Comparison of ENCODE assay signal across 1 cellular context in the genomic region with DNA sequence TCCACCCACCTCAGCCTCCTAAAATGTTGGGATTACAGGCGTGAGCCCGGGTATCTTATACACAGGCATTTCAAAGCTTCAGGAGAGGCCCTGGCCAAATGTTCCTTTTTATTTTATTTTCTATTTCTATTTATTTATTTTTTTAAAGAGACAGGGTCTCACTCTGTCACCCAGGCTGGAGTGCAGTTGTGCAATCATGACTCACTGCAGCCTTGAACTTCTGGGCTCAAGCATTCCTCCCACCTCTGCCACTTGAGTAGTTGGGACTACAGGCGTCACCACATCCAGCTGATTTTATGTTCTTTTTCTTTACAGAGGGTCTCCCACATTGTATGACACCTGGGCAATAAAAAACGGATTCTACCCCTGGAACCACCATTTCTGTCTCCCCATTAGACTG.
TF ChIP-seq lines count a peak whose summit lies in the region.

No MANE protein-coding gene starts in this region.

TF ChIP-seq in HepG2, 621 proteins besides CTCF, POLR2A, EP300 and RAD21 (continued from another document):
- TF ChIP-seq, protein P1, sequence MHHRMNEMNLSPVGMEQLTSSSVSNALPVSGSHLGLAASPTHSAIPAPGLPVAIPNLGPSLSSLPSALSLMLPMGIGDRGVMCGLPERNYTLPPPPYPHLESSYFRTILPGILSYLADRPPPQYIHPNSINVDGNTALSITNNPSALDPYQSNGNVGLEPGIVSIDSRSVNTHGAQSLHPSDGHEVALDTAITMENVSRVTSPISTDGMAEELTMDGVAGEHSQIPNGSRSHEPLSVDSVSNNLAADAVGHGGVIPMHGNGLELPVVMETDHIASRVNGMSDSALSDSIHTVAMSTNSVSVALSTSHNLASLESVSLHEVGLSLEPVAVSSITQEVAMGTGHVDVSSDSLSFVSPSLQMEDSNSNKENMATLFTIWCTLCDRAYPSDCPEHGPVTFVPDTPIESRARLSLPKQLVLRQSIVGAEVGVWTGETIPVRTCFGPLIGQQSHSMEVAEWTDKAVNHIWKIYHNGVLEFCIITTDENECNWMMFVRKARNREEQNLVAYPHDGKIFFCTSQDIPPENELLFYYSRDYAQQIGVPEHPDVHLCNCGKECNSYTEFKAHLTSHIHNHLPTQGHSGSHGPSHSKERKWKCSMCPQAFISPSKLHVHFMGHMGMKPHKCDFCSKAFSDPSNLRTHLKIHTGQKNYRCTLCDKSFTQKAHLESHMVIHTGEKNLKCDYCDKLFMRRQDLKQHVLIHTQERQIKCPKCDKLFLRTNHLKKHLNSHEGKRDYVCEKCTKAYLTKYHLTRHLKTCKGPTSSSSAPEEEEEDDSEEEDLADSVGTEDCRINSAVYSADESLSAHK (CRISPR knock-in tag; IDR thresholded peaks at IDR 0.05; ENCODE audit: borderline replicate concordance) = no peak
- TF ChIP-seq ZNF552 (CRISPR knock-in tag; IDR thresholded peaks at IDR 0.05; ENCODE audit: borderline replicate concordance) = no peak
- no peak for TF ChIP-seq ZFP62 (CRISPR knock-in tag; IDR thresholded peaks at IDR 0.05)
- TF ChIP-seq ZNF501 (CRISPR knock-in tag; IDR thresholded peaks at IDR 0.05) = 0 out of 2 replicates have a peak, but pooled peaks have one; percentile 28
- peak; percentile 39; the same call in 1 of the 2 replicates for TF ChIP-seq SAP130 (CRISPR knock-in tag; IDR thresholded peaks at IDR 0.05; ENCODE audit: low read depth)
- TF ChIP-seq GPN1 (CRISPR knock-in tag; IDR thresholded peaks at IDR 0.05; ENCODE audit: borderline replicate concordance) = no peak
- no peak for TF ChIP-seq MLLT10 (CRISPR knock-in tag; IDR thresholded peaks at IDR 0.05)
- TF ChIP-seq, protein P2, sequence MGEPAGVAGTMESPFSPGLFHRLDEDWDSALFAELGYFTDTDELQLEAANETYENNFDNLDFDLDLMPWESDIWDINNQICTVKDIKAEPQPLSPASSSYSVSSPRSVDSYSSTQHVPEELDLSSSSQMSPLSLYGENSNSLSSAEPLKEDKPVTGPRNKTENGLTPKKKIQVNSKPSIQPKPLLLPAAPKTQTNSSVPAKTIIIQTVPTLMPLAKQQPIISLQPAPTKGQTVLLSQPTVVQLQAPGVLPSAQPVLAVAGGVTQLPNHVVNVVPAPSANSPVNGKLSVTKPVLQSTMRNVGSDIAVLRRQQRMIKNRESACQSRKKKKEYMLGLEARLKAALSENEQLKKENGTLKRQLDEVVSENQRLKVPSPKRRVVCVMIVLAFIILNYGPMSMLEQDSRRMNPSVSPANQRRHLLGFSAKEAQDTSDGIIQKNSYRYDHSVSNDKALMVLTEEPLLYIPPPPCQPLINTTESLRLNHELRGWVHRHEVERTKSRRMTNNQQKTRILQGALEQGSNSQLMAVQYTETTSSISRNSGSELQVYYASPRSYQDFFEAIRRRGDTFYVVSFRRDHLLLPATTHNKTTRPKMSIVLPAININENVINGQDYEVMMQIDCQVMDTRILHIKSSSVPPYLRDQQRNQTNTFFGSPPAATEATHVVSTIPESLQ (CRISPR knock-in tag; conservative IDR thresholded peaks at IDR 0.05) = no peak
- TF ChIP-seq, protein P3, sequence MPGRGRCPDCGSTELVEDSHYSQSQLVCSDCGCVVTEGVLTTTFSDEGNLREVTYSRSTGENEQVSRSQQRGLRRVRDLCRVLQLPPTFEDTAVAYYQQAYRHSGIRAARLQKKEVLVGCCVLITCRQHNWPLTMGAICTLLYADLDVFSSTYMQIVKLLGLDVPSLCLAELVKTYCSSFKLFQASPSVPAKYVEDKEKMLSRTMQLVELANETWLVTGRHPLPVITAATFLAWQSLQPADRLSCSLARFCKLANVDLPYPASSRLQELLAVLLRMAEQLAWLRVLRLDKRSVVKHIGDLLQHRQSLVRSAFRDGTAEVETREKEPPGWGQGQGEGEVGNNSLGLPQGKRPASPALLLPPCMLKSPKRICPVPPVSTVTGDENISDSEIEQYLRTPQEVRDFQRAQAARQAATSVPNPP (CRISPR knock-in tag; IDR thresholded peaks at IDR 0.05) = no peak
- TF ChIP-seq ZFP41 (CRISPR knock-in tag; IDR thresholded peaks at IDR 0.05; ENCODE audit: borderline replicate concordance) = no peak
- no peak for TF ChIP-seq ZNF670 (CRISPR knock-in tag; IDR thresholded peaks at IDR 0.05; ENCODE audit: borderline replicate concordance)
- TF ChIP-seq TP53 (CRISPR knock-in tag; conservative IDR thresholded peaks at IDR 0.05) = no peak
- TF ChIP-seq, protein P4, sequence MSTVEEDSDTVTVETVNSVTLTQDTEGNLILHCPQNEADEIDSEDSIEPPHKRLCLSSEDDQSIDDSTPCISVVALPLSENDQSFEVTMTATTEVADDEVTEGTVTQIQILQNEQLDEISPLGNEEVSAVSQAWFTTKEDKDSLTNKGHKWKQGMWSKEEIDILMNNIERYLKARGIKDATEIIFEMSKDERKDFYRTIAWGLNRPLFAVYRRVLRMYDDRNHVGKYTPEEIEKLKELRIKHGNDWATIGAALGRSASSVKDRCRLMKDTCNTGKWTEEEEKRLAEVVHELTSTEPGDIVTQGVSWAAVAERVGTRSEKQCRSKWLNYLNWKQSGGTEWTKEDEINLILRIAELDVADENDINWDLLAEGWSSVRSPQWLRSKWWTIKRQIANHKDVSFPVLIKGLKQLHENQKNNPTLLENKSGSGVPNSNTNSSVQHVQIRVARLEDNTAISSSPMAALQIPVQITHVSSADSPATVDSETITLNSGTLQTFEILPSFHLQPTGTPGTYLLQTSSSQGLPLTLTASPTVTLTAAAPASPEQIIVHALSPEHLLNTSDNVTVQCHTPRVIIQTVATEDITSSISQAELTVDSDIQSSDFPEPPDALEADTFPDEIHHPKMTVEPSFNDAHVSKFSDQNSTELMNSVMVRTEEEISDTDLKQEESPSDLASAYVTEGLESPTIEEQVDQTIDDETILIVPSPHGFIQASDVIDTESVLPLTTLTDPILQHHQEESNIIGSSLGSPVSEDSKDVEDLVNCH (CRISPR knock-in tag; IDR thresholded peaks at IDR 0.05) = no peak
- no peak for TF ChIP-seq ZNF160 (CRISPR knock-in tag; IDR thresholded peaks at IDR 0.05)
- TF ChIP-seq, protein P5, sequence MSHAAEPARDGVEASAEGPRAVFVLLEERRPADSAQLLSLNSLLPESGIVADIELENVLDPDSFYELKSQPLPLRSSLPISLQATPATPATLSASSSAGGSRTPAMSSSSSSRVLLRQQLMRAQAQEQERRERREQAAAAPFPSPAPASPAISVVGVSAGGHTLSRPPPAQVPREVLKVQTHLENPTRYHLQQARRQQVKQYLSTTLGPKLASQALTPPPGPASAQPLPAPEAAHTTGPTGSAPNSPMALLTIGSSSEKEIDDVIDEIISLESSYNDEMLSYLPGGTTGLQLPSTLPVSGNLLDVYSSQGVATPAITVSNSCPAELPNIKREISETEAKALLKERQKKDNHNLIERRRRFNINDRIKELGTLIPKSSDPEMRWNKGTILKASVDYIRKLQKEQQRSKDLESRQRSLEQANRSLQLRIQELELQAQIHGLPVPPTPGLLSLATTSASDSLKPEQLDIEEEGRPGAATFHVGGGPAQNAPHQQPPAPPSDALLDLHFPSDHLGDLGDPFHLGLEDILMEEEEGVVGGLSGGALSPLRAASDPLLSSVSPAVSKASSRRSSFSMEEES (CRISPR knock-in tag; IDR thresholded peaks at IDR 0.05) = no peak
- TF ChIP-seq, protein P6, sequence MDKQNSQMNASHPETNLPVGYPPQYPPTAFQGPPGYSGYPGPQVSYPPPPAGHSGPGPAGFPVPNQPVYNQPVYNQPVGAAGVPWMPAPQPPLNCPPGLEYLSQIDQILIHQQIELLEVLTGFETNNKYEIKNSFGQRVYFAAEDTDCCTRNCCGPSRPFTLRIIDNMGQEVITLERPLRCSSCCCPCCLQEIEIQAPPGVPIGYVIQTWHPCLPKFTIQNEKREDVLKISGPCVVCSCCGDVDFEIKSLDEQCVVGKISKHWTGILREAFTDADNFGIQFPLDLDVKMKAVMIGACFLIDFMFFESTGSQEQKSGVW (CRISPR knock-in tag; IDR thresholded peaks at IDR 0.05; ENCODE audit: borderline replicate concordance) = no peak
- no peak for TF ChIP-seq MTA1 (CRISPR knock-in tag; IDR thresholded peaks at IDR 0.05; ENCODE audit: borderline replicate concordance)
- TF ChIP-seq, protein P7, sequence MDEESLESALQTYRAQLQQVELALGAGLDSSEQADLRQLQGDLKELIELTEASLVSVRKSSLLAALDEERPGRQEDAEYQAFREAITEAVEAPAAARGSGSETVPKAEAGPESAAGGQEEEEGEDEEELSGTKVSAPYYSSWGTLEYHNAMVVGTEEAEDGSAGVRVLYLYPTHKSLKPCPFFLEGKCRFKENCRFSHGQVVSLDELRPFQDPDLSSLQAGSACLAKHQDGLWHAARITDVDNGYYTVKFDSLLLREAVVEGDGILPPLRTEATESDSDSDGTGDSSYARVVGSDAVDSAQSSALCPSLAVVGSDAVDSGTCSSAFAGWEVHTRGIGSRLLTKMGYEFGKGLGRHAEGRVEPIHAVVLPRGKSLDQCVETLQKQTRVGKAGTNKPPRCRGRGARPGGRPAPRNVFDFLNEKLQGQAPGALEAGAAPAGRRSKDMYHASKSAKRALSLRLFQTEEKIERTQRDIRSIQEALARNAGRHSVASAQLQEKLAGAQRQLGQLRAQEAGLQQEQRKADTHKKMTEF (CRISPR knock-in tag; IDR thresholded peaks at IDR 0.05) = 0 out of 2 replicates have a peak, but pooled peaks have one; percentile 52
- no peak for TF ChIP-seq MAZ (IDR thresholded peaks at IDR 0.05; ENCODE audit: borderline replicate concordance, low read depth, low read length)
- no peak for TF ChIP-seq MAZ (CRISPR knock-in tag; IDR thresholded peaks at IDR 0.05; ENCODE audit: low read depth)
- TF ChIP-seq, protein P8, sequence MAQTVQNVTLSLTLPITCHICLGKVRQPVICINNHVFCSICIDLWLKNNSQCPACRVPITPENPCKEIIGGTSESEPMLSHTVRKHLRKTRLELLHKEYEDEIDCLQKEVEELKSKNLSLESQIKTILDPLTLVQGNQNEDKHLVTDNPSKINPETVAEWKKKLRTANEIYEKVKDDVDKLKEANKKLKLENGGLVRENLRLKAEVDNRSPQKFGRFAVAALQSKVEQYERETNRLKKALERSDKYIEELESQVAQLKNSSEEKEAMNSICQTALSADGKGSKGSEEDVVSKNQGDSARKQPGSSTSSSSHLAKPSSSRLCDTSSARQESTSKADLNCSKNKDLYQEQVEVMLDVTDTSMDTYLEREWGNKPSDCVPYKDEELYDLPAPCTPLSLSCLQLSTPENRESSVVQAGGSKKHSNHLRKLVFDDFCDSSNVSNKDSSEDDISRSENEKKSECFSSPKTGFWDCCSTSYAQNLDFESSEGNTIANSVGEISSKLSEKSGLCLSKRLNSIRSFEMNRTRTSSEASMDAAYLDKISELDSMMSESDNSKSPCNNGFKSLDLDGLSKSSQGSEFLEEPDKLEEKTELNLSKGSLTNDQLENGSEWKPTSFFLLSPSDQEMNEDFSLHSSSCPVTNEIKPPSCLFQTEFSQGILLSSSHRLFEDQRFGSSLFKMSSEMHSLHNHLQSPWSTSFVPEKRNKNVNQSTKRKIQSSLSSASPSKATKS (CRISPR knock-in tag; IDR thresholded peaks at IDR 0.05) = no peak
